ENCODE assay signal across 19 cellular contexts in genomic region chr3:113214227-113214626, GRCh38. TPM values are rescaled to one million over a fixed set of nuclear protein-coding genes. Genes with fewer than 3 reads are reported as not detected.
DNase-seq lines count a peak whose midpoint lies in the region; ATAC-seq and TF ChIP-seq lines count a peak whose summit lies in the region.
"Had no signal": no experiment of that assay in that cellular context is flagged by ENCODE, and none has a peak within 500 bp of the region (broad histone marks: within the 10 kb centered on the region; RNA-seq: fewer than 3 reads in every experiment).

No MANE protein-coding gene starts in this region.

- peaks cover 8% of the 10 kb centered on the region for H3K27me3 Mint-ChIP-seq in neural progenitor cell (ENCODE audit: insufficient read depth, low read depth)

- DNase-seq in DMS 273 (lab: John Stamatoyannopoulos, UW; ENCODE audit: unreplicated experiment) (peak; percentile 32), DMS 273 treated with DMSO at 0.1 percent for 48 hours (lab: John Stamatoyannopoulos, UW) (no peak), esophagus squamous epithelium (lab: John Stamatoyannopoulos, UW) (no peak), neural progenitor cell (ENCODE audit: low spot score) (peak; percentile 36), transverse colon (no peak), erythroblast (lab: John Stamatoyannopoulos, UW) (no peak)
- DNase-seq: activated CD4-positive, alpha-beta memory T cell treated with anti-CD3 and anti-CD28 coated beads, Interleukin-2, amount 10 ng/mL, durations not matched to agents 7 days and 5 days; caudate nucleus; CD4-positive, CD25-positive, alpha-beta regulatory T cell; DND-41; effector CD4-positive, alpha-beta T cell; MM.1S; NCI-H187 treated with DMSO at 0.1 percent for 48 hours; NCI-H510A; upper lobe of left lung had no signal

- peaks cover 0 to 23% (median 0%) of the 10 kb centered on the region in 4 donors for H3K27me3 ChIP-seq in esophagus squamous epithelium
- no peaks in the 10 kb centered on the region for H3K27me3 ChIP-seq in neural progenitor cell
- peaks cover 50% of the 10 kb centered on the region for H3K27me3 ChIP-seq in transverse colon

- H3K36me3 ChIP-seq in esophagus squamous epithelium (peaks cover 0 to 27% (median 0%) of the 10 kb centered on the region in 3 donors), neural progenitor cell (peaks cover 7% of the 10 kb centered on the region), transverse colon (no peaks in the 10 kb centered on the region)
- H3K36me3 ChIP-seq: upper lobe of left lung had no signal

- H3K4me2 ChIP-seq in neural progenitor cell, result peak overlapping the region; percentile 99

- no peaks in the 10 kb centered on the region for H3K9me3 Mint-ChIP-seq in neural progenitor cell
- H3K9me3 Mint-ChIP-seq: activated CD4-positive, alpha-beta memory T cell treated with anti-CD3 and anti-CD28 coated beads, Interleukin-2, amount 10 ng/mL, durations not matched to agents 7 days and 5 days; activated T-helper 17 cell treated with anti-CD3 and anti-CD28 coated beads, Interleukin-2, amount 50 U/mL, for 72 hours had no signal

- WGBS in esophagus squamous epithelium, 2 donors, result 49 to 59% methylated on average over 4 of the region's 4 CpGs
- 80 to 87% methylated on average over 4 of the region's 4 CpGs for WGBS in transverse colon (ENCODE audit: low coverage in 1 of 2), 2 donors

- no peak overlapping the region for H2AFZ ChIP-seq in neural progenitor cell (replicated peaks)

- peaks cover 24% of the 10 kb centered on the region for H3F3A ChIP-seq in neural progenitor cell (ENCODE audit: low read depth)

- no peak for TF ChIP-seq POLR2A in esophagus squamous epithelium (IDR thresholded peaks at IDR 0.05)
- TF ChIP-seq POLR2A in transverse colon (IDR thresholded peaks at IDR 0.05), result no peak
- TF ChIP-seq POLR2A in erythroblast (IDR thresholded peaks at IDR 0.05; ENCODE audit: low read length), result no peak

- TF ChIP-seq CTCF in esophagus squamous epithelium (IDR thresholded peaks at IDR 0.05), result no peak
- peak; percentile 19 for TF ChIP-seq CTCF in neural progenitor cell (IDR thresholded peaks at IDR 0.05)
- no peak for TF ChIP-seq CTCF in transverse colon (IDR thresholded peaks at IDR 0.05)

- in situ Hi-C loops in transverse colon (cut with MboI; ENCODE audit: low pct_ligation_motif_present in 1 of 4, low pct_unique_long_range_greater_than_20kb in 1 of 4, low sequenced_read_pairs in 3 of 4), result no loop called here

- no peak for TF ChIP-seq EP300 in transverse colon (IDR thresholded peaks at IDR 0.05; ENCODE audit: low read depth)

- H3K4me3 Mint-ChIP-seq in neural progenitor cell, result peak overlapping the region; percentile 98
- H3K4me3 Mint-ChIP-seq: activated CD4-positive, alpha-beta memory T cell treated with anti-CD3 and anti-CD28 coated beads, Interleukin-2, amount 10 ng/mL, durations not matched to agents 7 days and 5 days; activated T-helper 17 cell treated with anti-CD3 and anti-CD28 coated beads, Interleukin-2, amount 50 U/mL, for 72 hours had no signal

- peak overlapping the region; percentile 99 for H3K27ac Mint-ChIP-seq in neural progenitor cell
- H3K27ac Mint-ChIP-seq: activated CD4-positive, alpha-beta memory T cell treated with anti-CD3 and anti-CD28 coated beads, Interleukin-2, amount 10 ng/mL, durations not matched to agents 7 days and 5 days; activated T-helper 17 cell treated with anti-CD3 and anti-CD28 coated beads, Interleukin-2, amount 50 U/mL, for 72 hours; CD4-positive, CD25-positive, alpha-beta regulatory T cell had no signal

- peak overlapping the region; percentile 64 to 95 (median 67) for H3K4me3 ChIP-seq in esophagus squamous epithelium
- H3K4me3 ChIP-seq in neural progenitor cell, result peak overlapping the region; percentile 93
- H3K4me3 ChIP-seq in transverse colon, result peak overlapping the region in 1 of 4 donors; percentile 68
- H3K4me3 ChIP-seq: upper lobe of left lung had no signal

- H3K4me1 Mint-ChIP-seq in neural progenitor cell, result peaks cover 86% of the 10 kb centered on the region

- H3K27ac ChIP-seq in esophagus squamous epithelium, result peak overlapping the region; percentile 87 to 94 (median 94)
- no peak overlapping the region for H3K27ac ChIP-seq in neural progenitor cell
- H3K27ac ChIP-seq in transverse colon, result peak overlapping the region; percentile 84 to 96 (median 90)
- H3K27ac ChIP-seq: 22Rv1, upper lobe of left lung had no signal

- peaks cover 10 to 93% (median 32%) of the 10 kb centered on the region in 3 donors for H3K4me1 ChIP-seq in esophagus squamous epithelium
- peaks cover 50% of the 10 kb centered on the region for H3K4me1 ChIP-seq in neural progenitor cell
- peaks cover 0 to 14% (median 5%) of the 10 kb centered on the region in 4 donors for H3K4me1 ChIP-seq in transverse colon

- H3K9ac ChIP-seq in neural progenitor cell, result no peak overlapping the region

- H4K20me1 ChIP-seq in neural progenitor cell (ENCODE audit: low read depth), result peaks cover 53% of the 10 kb centered on the region

- no peaks in the 10 kb centered on the region for H3K9me3 ChIP-seq in esophagus squamous epithelium
- H3K9me3 ChIP-seq in neural progenitor cell (ENCODE audit: low read depth), result no peaks in the 10 kb centered on the region
- H3K9me3 ChIP-seq in transverse colon, result no peaks in the 10 kb centered on the region
- H3K9me3 ChIP-seq: upper lobe of left lung had no signal

- H3K79me2 ChIP-seq in neural progenitor cell (ENCODE audit: low read depth), result peaks cover 71% of the 10 kb centered on the region

- H3K36me3 Mint-ChIP-seq in neural progenitor cell, result peaks cover 57% of the 10 kb centered on the region
- H3K36me3 Mint-ChIP-seq: CD4-positive, CD25-positive, alpha-beta regulatory T cell had no signal

- intact Hi-C loops in esophagus squamous epithelium (cut with DNase I), result loop anchor here (10.0 kb wide), 1 partner anchor 51 kb away; no protein-coding TSS in a partner anchor
- intact Hi-C loops in transverse colon (cut with DNase I; ENCODE audit: low total_unique reads), result loop anchor here (5.0 to 10.0 kb wide), 3 partner anchors 51 to 73 kb away; no protein-coding TSS in a partner anchor

- ATAC-seq in HG03045 (IDR thresholded peaks at IDR 0.05; ENCODE audit: unreplicated experiment), result no peak
- no peak for ATAC-seq in GM21717 (IDR thresholded peaks at IDR 0.05; ENCODE audit: unreplicated experiment)
- ATAC-seq: activated T-helper 17 cell treated with anti-CD3 and anti-CD28 coated beads, Interleukin-2, amount 50 U/mL, for 72 hours had no signal

RNA-seq across cellular contexts. Expression of gene BOC, which starts 2.9 kb away (rescaled TPM):
- total RNA-seq in esophagus squamous epithelium (10 to 100 TPM; 13.7 to 75.7 (median 24.1) TPM), neural progenitor cell (ENCODE audit: low replicate concordance) (35.2 and 57.3 TPM in 2 replicates), transverse colon (10 to 100 TPM; 15.2 to 77.4 (median 45.4) TPM)
- total RNA-seq: activated CD4-positive, alpha-beta memory T cell treated with anti-CD3 and anti-CD28 coated beads, Interleukin-2, amount 10 ng/mL, durations not matched to agents 7 days and 5 days; CD4-positive, CD25-positive, alpha-beta regulatory T cell had no signal

Comparison
In these comparisons a context has a peak if more than half of its experiments do, and no peak if none do; other contexts are left out.
1. DNase-seq: peak in DMS 273 (single experiment) and neural progenitor cell (single experiment); none in DMS 273 treated with DMSO at 0.1 percent for 48 hours (single experiment), esophagus squamous epithelium (single experiment), transverse colon (single experiment) and erythroblast (0 of 2).